1 cellular context compared by ENCODE assay signal in genomic region chr7:120611959-120612358, GRCh38.
TF ChIP-seq lines count a peak whose summit lies in the region.

No MANE protein-coding gene starts in this region.

TF ChIP-seq in K562, 482 proteins besides CTCF, POLR2A, EP300 and RAD21 (continued from another document):
- no peak for TF ChIP-seq ARID4B (CRISPR knock-in tag; IDR thresholded peaks at IDR 0.05)
- TF ChIP-seq SFPQ (IDR thresholded peaks at IDR 0.05; ENCODE audit: low read depth, low read length): no peak
- TF ChIP-seq CEBPG (CRISPR knock-in tag; IDR thresholded peaks at IDR 0.05): no peak
- TF ChIP-seq CEBPG (tag; conservative IDR thresholded peaks at IDR 0.05 in 1 of 2, IDR thresholded peaks at IDR 0.05 in 1 of 2): peak in 1 of 2 experiments; percentile 56; a peak in 1 of 4 replicates
TF ChIP-seq in K562: peak in this region for 2.
